In genomic region chr1:25817840-25818501, GRCh38 we compare ENCODE assay signal across 9 cellular contexts. TPM values are rescaled to one million over a fixed set of nuclear protein-coding genes. Genes with fewer than 3 reads are reported as not detected.
DNase-seq lines count a peak whose midpoint lies in the region; ATAC-seq and TF ChIP-seq lines count a peak whose summit lies in the region.
"Had no signal": no experiment of that assay in that cellular context is flagged by ENCODE, and none has a peak within 500 bp of the region (broad histone marks: within the 10 kb centered on the region; RNA-seq: fewer than 3 reads in every experiment).

No MANE protein-coding gene starts in this region.

- no peak overlapping the region for H3K4me3 ChIP-seq in HUES64 (ENCODE audit: low read length)
- no peak overlapping the region for H3K4me3 ChIP-seq in HAP-1
- H3K4me3 ChIP-seq: right atrium auricular region had no signal

- intact Hi-C loops in CD14-positive monocyte (cut with micrococcal nuclease) = no loop called here

- H3K4me3 Mint-ChIP-seq in CD14-positive monocyte (no peak overlapping the region), brain (peak overlapping the region; percentile 98 to 100 (median 98)), naive B cell (peak overlapping the region; percentile 83 to 99 (median 92))

- 61% methylated on average over 6 of the region's 8 CpGs for WGBS in HUES64

- H3K9ac ChIP-seq in HUES64 (ENCODE audit: low read depth, low read length) = no peak overlapping the region; the same call in 1 of the 2 replicates

- peak overlapping the region; percentile 31; the same call in 1 of the 2 replicates for H3K27ac ChIP-seq in HUES64 (ENCODE audit: low read depth, low read length)

- H3K9me3 Mint-ChIP-seq in CD14-positive monocyte (peaks cover 0 to 2% (median 0%) of the 10 kb centered on the region in 7 donors), brain (no peaks in the 10 kb centered on the region), naive B cell (no peaks in the 10 kb centered on the region)

- H3K36me3 Mint-ChIP-seq in CD14-positive monocyte (peaks cover 33 to 42% of the 10 kb centered on the region in 2 donors), brain (no peaks in the 10 kb centered on the region), naive B cell (no peaks in the 10 kb centered on the region)

- H3K36me3 ChIP-seq in HUES64 (ENCODE audit: insufficient read depth, low read length) (peaks cover 20% of the 10 kb centered on the region; the same call in 1 of the 2 replicates), HAP-1 (replicated peaks) (peaks cover 7% of the 10 kb centered on the region)

- H3K27me3 Mint-ChIP-seq in CD14-positive monocyte (ENCODE audit: low read depth in 3 of 3) = peaks cover 0 to 4% (median 2%) of the 10 kb centered on the region in 3 donors
- H3K27me3 Mint-ChIP-seq in brain = peaks cover 14% of the 10 kb centered on the region
- no peaks in the 10 kb centered on the region for H3K27me3 Mint-ChIP-seq in naive B cell

- H3K27me3 ChIP-seq in HUES64 (ENCODE audit: insufficient read depth, low read length) (peaks cover 4% of the 10 kb centered on the region; the same call in 1 of the 2 replicates), HAP-1 (ENCODE audit: low read depth) (no peaks in the 10 kb centered on the region)
- H3K27me3 ChIP-seq: right atrium auricular region had no signal

- DNase-seq in CD14-positive monocyte (ENCODE audit: low spot score) (no peak), naive B cell (no peak), NCI-H524 treated with DMSO at 0.1 percent for 48 hours (lab: John Stamatoyannopoulos, UW) (no peak), HAP-1 (ENCODE audit: low spot score in 2 of 2) (no peak)
- no peak for DNase-seq in activated effector memory CD4-positive, alpha-beta T cell treated with Interleukin-2 at 50 U/mL for 16 hours

- in situ Hi-C loops in HAP-1 (cut with MboI; ENCODE audit: low sequenced_read_pairs) = loop anchor here (10.0 to 25.0 kb wide), 2 partner anchors 406 to 573 kb away; partner anchors contain the start of genes RHCE and RSRP1

- H3K4me1 Mint-ChIP-seq in CD14-positive monocyte (peaks cover 34% of the 10 kb centered on the region), brain (peaks cover 36% of the 10 kb centered on the region), naive B cell (peaks cover 34 to 37% (median 35%) of the 10 kb centered on the region in 3 donors)

- no peak for TF ChIP-seq CTCF in CD14-positive monocyte (IDR thresholded peaks at IDR 0.05)
- TF ChIP-seq CTCF in brain (conservative IDR thresholded peaks at IDR 0.05) = no peak

- H3K27ac Mint-ChIP-seq in CD14-positive monocyte (peak overlapping the region in 4 of 7 donors; percentile 44 to 78 (median 56)), brain (peak overlapping the region; percentile 98 to 99 (median 99)), naive B cell (peak overlapping the region in 5 of 6 donors; percentile 7 to 59 (median 20))

- H3K9me3 ChIP-seq in HUES64 (ENCODE audit: insufficient read depth, low read depth, low read length) (no peaks in the 10 kb centered on the region), HAP-1 (no peaks in the 10 kb centered on the region)
- H3K9me3 ChIP-seq: right atrium auricular region had no signal

- ATAC-seq in naive B cell (ENCODE audit: low read depth in 2 of 2) = no peak
- ATAC-seq in HG02852 (IDR thresholded peaks at IDR 0.05; ENCODE audit: unreplicated experiment) = no peak

- H3K4me1 ChIP-seq in HUES64 (ENCODE audit: insufficient read depth, low read length) = peaks cover 21% of the 10 kb centered on the region
- H3K4me1 ChIP-seq in HAP-1 = peaks cover 17% of the 10 kb centered on the region

RNA-seq across cellular contexts. Expression of gene MTFR1L, which starts 1.8 kb away (rescaled TPM):
- polyA plus RNA-seq in CD14-positive monocyte = 10 to 100 TPM; 67.3 to 69.9 TPM
- 23.8 TPM for polyA plus RNA-seq in HUES64 (2013, experiment 1 of 2)
- 23.2 TPM for polyA plus RNA-seq in HUES64 (2013, experiment 2 of 2)
- 81.4 TPM for polyA plus RNA-seq in brain (ENCODE audit: insufficient read depth, low read depth, low replicate concordance)
- polyA plus RNA-seq in naive B cell (ENCODE audit: low read depth in 6 of 6) = 10 to 100 TPM; 31.9 to 70.8 (median 38.7) TPM

RNA-seq across cellular contexts. Expression of gene SELENON, which starts 18.0 kb away (rescaled TPM):
- polyA plus RNA-seq in CD14-positive monocyte = 1 to 10 TPM; 1.5 to 3.5 TPM
- polyA plus RNA-seq in HUES64 (2013, experiment 1 of 2) = 63.7 TPM
- polyA plus RNA-seq in HUES64 (2013, experiment 2 of 2) = 83.7 TPM
- 118 TPM for polyA plus RNA-seq in brain (ENCODE audit: insufficient read depth, low read depth, low replicate concordance)
- polyA plus RNA-seq in naive B cell (ENCODE audit: low read depth in 6 of 6) = 1 to 10 TPM; 1.2 to 3.3 (median 1.3) TPM

RNA-seq across cellular contexts. Expression of gene AUNIP, which starts 41.3 kb away (rescaled TPM):
- polyA plus RNA-seq in CD14-positive monocyte = under 1 TPM; 0.44 TPM
- polyA plus RNA-seq in HUES64 (2013, experiment 1 of 2) = 14.7 TPM
- 17.8 TPM for polyA plus RNA-seq in HUES64 (2013, experiment 2 of 2)
- polyA plus RNA-seq in brain (ENCODE audit: insufficient read depth, low read depth, low replicate concordance) = 2.8 TPM
- polyA plus RNA-seq in naive B cell (ENCODE audit: low read depth in 6 of 6) = under 1 TPM in 1 of 6 donors, not detected in 5; 0.15 TPM

RNA-seq across cellular contexts. Expression of gene PAQR7, which starts 57.5 kb away (rescaled TPM):
- polyA plus RNA-seq in CD14-positive monocyte (1 to 10 TPM in 1 of 2 donors, under 1 TPM in 1; 0.92 to 1.0 TPM), brain (ENCODE audit: insufficient read depth, low read depth, low replicate concordance) (7.7 TPM), naive B cell (ENCODE audit: low read depth in 6 of 6) (under 1 TPM in 4 of 6 donors, not detected in 2; 0.08 to 0.24 (median 0.12) TPM)
- 2.7 TPM for polyA plus RNA-seq in HUES64 (2013, experiment 1 of 2)
- 4.4 TPM for polyA plus RNA-seq in HUES64 (2013, experiment 2 of 2)

Comparison
In these comparisons a context has a peak if more than half of its experiments do, and no peak if none do; other contexts are left out.
1. H3K27ac Mint-ChIP-seq: peak in every context shown above with its lines; median percentile 99 in brain; 56 in CD14-positive monocyte; 20 in naive B cell.
2. H3K4me3 Mint-ChIP-seq: peak in brain (5 of 5) and naive B cell (8 of 8); none in CD14-positive monocyte (0 of 2).
3. RNA of gene SELENON, which starts 18.0 kb away (polyA plus RNA-seq): 118 TPM in brain (single experiment); 1.5 to 3.5 TPM in CD14-positive monocyte and 1.2 to 3.3 TPM in naive B cell; every median in the first group is over 10 times any median in the second.